ENCODE assay signal across 28 cellular contexts in the genomic region with DNA sequence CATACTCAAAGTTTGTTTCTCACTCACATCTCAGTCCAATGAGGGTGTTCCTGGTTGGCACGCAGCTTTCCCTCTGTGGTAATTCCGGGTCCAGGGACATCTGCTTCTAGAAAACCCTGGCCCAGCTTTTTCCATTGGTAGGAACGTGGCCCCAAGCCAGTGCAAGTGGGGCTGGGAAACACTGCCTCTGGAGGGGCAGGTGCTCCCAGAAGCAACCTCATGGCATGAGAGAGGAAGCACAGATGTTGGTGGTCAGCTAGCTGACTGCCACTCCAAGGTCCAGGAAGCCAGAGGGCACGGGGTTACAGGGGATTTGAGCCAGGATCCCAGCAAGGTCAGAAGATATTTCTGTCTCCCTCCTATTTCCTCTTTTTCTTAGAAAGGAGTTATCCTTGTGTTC.
"Had no signal": no experiment of that assay in that cellular context is flagged by ENCODE, and none has a peak within 500 bp of the region (broad histone marks: within the 10 kb centered on the region; RNA-seq: fewer than 3 reads in every experiment).

No MANE protein-coding gene starts in this region.

- H3K9me3 Mint-ChIP-seq: activated CD4-positive, alpha-beta T cell treated with anti-CD3 and anti-CD28 coated beads, Interleukin-2, amount 10 ng/mL, durations not matched to agents 24 days and 14 days; activated CD8-positive, alpha-beta T cell treated with anti-CD3 and anti-CD28 coated beads for 36 hours; activated naive CD4-positive, alpha-beta T cell treated with anti-CD3 and anti-CD28 coated beads, Interleukin-2, amount 10 ng/mL, durations not matched to agents 7 days and 5 days; activated naive CD8-positive, alpha-beta T cell treated with anti-CD3 and anti-CD28 coated beads, Interleukin-2, amount 50 U/mL, for 24 hours; activated T-cell treated with anti-CD3 and anti-CD28 coated beads, Interleukin-2, amount 50 U/mL, for 72 hours; activated T-helper 2 cell treated with anti-CD3 and anti-CD28 coated beads, Interferon-gamma antibody, Interleukin-2, Interleukin-4, amounts not matched to agents 10 μg/mL and 5 μg/mL and 100 μg/mL, durations not matched to agents 14 hours and 24 hours and 36 hours; central memory CD8-positive, alpha-beta T cell had no signal

- ATAC-seq: activated CD8-positive, alpha-beta T cell treated with anti-CD3 and anti-CD28 coated beads for 36 hours; activated naive CD8-positive, alpha-beta T cell treated with anti-CD3 and anti-CD28 coated beads, Interleukin-2, amount 50 U/mL, for 24 hours; activated T-cell treated with anti-CD3 and anti-CD28 coated beads, Interleukin-2, amount 50 U/mL, for 72 hours; Right ventricle myocardium inferior; SK-N-SH treated with all-trans-retinoic acid at 6 μM for 48 hours had no signal

- H3K27me3 Mint-ChIP-seq: activated CD4-positive, alpha-beta T cell treated with anti-CD3 and anti-CD28 coated beads, Interleukin-2, amount 10 ng/mL, durations not matched to agents 24 days and 14 days; activated CD8-positive, alpha-beta T cell treated with anti-CD3 and anti-CD28 coated beads for 36 hours; activated naive CD4-positive, alpha-beta T cell treated with anti-CD3 and anti-CD28 coated beads, Interleukin-2, amount 10 ng/mL, durations not matched to agents 7 days and 5 days; activated naive CD8-positive, alpha-beta T cell; central memory CD8-positive, alpha-beta T cell had no signal

- H3K36me3 Mint-ChIP-seq: activated naive CD4-positive, alpha-beta T cell treated with anti-CD3 and anti-CD28 coated beads, Interleukin-2, amount 10 ng/mL, durations not matched to agents 7 days and 5 days had no signal

- H3K4me3 Mint-ChIP-seq: activated CD4-positive, alpha-beta T cell treated with anti-CD3 and anti-CD28 coated beads, Interleukin-2, amount 10 ng/mL, durations not matched to agents 24 days and 14 days; activated CD8-positive, alpha-beta T cell treated with anti-CD3 and anti-CD28 coated beads for 36 hours; activated naive CD4-positive, alpha-beta T cell treated with anti-CD3 and anti-CD28 coated beads, Interleukin-2, amount 10 ng/mL, durations not matched to agents 7 days and 5 days; activated naive CD8-positive, alpha-beta T cell; activated naive CD8-positive, alpha-beta T cell treated with anti-CD3 and anti-CD28 coated beads, Interleukin-2, amount 50 U/mL, for 24 hours; activated T-cell treated with anti-CD3 and anti-CD28 coated beads, Interleukin-2, amount 50 U/mL, for 72 hours; central memory CD8-positive, alpha-beta T cell had no signal

- H3K27ac Mint-ChIP-seq: activated CD4-positive, alpha-beta T cell treated with anti-CD3 and anti-CD28 coated beads, Interleukin-2, amount 10 ng/mL, durations not matched to agents 24 days and 14 days; activated CD8-positive, alpha-beta T cell treated with anti-CD3 and anti-CD28 coated beads for 36 hours; activated naive CD4-positive, alpha-beta T cell treated with anti-CD3 and anti-CD28 coated beads, Interleukin-2, amount 10 ng/mL, durations not matched to agents 7 days and 5 days; activated naive CD8-positive, alpha-beta T cell; activated naive CD8-positive, alpha-beta T cell treated with anti-CD3 and anti-CD28 coated beads, Interleukin-2, amount 50 U/mL, for 24 hours; activated T-cell treated with anti-CD3 and anti-CD28 coated beads, Interleukin-2, amount 50 U/mL, for 72 hours; activated T-helper 2 cell treated with anti-CD3 and anti-CD28 coated beads, Interferon-gamma antibody, Interleukin-2, Interleukin-4, amounts not matched to agents 10 μg/mL and 5 μg/mL and 100 μg/mL, durations not matched to agents 14 hours and 24 hours and 36 hours had no signal

- H3K36me3 ChIP-seq: cardiac muscle cell had no signal

- H3K4me3 ChIP-seq: cardiac muscle cell, PC-9 had no signal

- H3K4me1 Mint-ChIP-seq: activated CD4-positive, alpha-beta T cell treated with anti-CD3 and anti-CD28 coated beads, Interleukin-2, amount 10 ng/mL, durations not matched to agents 24 days and 14 days; activated naive CD4-positive, alpha-beta T cell treated with anti-CD3 and anti-CD28 coated beads, Interleukin-2, amount 10 ng/mL, durations not matched to agents 7 days and 5 days; activated naive CD8-positive, alpha-beta T cell treated with anti-CD3 and anti-CD28 coated beads, Interleukin-2, amount 50 U/mL, for 24 hours; central memory CD8-positive, alpha-beta T cell had no signal

- H3K27ac ChIP-seq: cardiac muscle cell, PC-9, RWPE1 had no signal

- DNase-seq: activated CD4-positive, alpha-beta T cell treated with anti-CD3 and anti-CD28 coated beads, Interleukin-2, amount 10 ng/mL, durations not matched to agents 24 days and 14 days; activated CD4-positive, alpha-beta T cell treated with anti-CD3 and anti-CD28 coated beads, Interleukin-2, amount 50 U/mL, for 4 hours; activated CD8-positive, alpha-beta T cell treated with anti-CD3 and anti-CD28 coated beads for 36 hours; activated naive CD4-positive, alpha-beta T cell treated with anti-CD3 and anti-CD28 coated beads, Interleukin-2, amount 10 ng/mL, durations not matched to agents 7 days and 5 days; activated naive CD8-positive, alpha-beta T cell treated with anti-CD3 and anti-CD28 coated beads, Interleukin-2, amount 50 U/mL, for 24 hours; activated T-cell treated with anti-CD3 and anti-CD28 coated beads, Interleukin-2, amount 50 U/mL, for 1 hour; activated T-cell treated with anti-CD3 and anti-CD28 coated beads, Interleukin-2, amount 50 U/mL, for 72 hours; anterior cingulate cortex; NCI-H1105; NCI-H1436; NCI-H1694; NCI-H1930; NCI-H2081 treated with DMSO at 0.1 percent for 48 hours; NCI-H226; NCI-H446 treated with DMSO at 0.1 percent for 48 hours; NCI-H524; PC-9; SIG-M5; T-helper 1 cell; T-helper 2 cell; T-helper 9 cell had no signal

- H3K27me3 ChIP-seq: cardiac muscle cell had no signal
